In the genomic region with DNA sequence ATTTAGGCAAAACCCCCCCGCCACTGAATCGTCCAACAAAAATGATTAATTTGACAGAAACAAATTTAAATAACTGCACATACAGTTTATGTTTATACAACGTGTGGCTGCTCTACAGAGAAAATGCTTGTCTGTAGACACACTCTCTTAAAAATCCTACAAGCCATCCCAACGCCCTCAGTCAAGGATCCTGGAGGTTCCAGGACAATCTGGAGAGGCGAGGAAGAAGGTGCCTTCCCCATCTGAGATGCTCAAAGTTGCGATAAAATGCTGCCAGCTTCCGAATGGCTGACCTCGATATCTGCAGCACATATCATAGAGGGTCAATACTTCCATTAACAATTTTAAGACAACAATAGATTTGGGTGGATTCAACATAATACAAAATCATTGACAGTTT, we compare ENCODE assay signal across 13 cellular contexts.
"Had no signal": no experiment of that assay in that cellular context is flagged by ENCODE, and none has a peak within 500 bp of the region (broad histone marks: within the 10 kb centered on the region; RNA-seq: fewer than 3 reads in every experiment).

No MANE protein-coding gene starts in this region.

- ATAC-seq: activated T-helper 17 cell treated with anti-CD3 and anti-CD28 coated beads, Interleukin-2, amount 50 U/mL, for 72 hours; right cardiac atrium; stimulated activated effector memory CD8-positive, alpha-beta T cell treated with anti-CD3 and anti-CD28 coated beads, Interleukin-12 subunit alpha, Interleukin-12 subunit beta, amount 100 ng/mL, for 72 hours had no signal

- DNase-seq: activated CD4-positive, alpha-beta T cell treated with anti-CD3 and anti-CD28 coated beads, Interleukin-2, amount 50 U/mL, for 4 hours; activated CD4-positive, CD25-positive, alpha-beta regulatory T cell treated with anti-CD3 and anti-CD28 coated beads, Interleukin-2, amount 50 U/mL, for 72 hours; activated naive CD4-positive, alpha-beta T cell treated with anti-CD3 and anti-CD28 coated beads, Interleukin-2, amount 50 U/mL, for 16 hours; dermis blood vessel endothelial cell; hippocampal formation; right cardiac atrium; SW 1271; trophoblast cell had no signal

- H3K27me3 Mint-ChIP-seq: activated T-helper 17 cell treated with anti-CD3 and anti-CD28 coated beads, Interleukin-2, amount 50 U/mL, for 72 hours; progenitor cell of endocrine pancreas had no signal

- H3K4me3 Mint-ChIP-seq: activated T-helper 17 cell treated with anti-CD3 and anti-CD28 coated beads, Interleukin-2, amount 50 U/mL, for 72 hours; stimulated activated effector memory CD8-positive, alpha-beta T cell treated with anti-CD3 and anti-CD28 coated beads, Interleukin-12 subunit alpha, Interleukin-12 subunit beta, amount 100 ng/mL, for 72 hours; T-helper 2 cell treated with Interferon-gamma antibody and Interleukin-4, amounts not matched to agents 5 μg/mL and 100 μg/mL, for 36 hours had no signal

- H3K4me3 ChIP-seq: smooth muscle cell had no signal

- H3K4me2 ChIP-seq: smooth muscle cell had no signal

- H3K27ac Mint-ChIP-seq: activated T-helper 17 cell treated with anti-CD3 and anti-CD28 coated beads, Interleukin-2, amount 50 U/mL, for 72 hours; progenitor cell of endocrine pancreas; stimulated activated effector memory CD8-positive, alpha-beta T cell treated with anti-CD3 and anti-CD28 coated beads, Interleukin-12 subunit alpha, Interleukin-12 subunit beta, amount 100 ng/mL, for 72 hours; T-helper 2 cell treated with Interferon-gamma antibody and Interleukin-4, amounts not matched to agents 5 μg/mL and 100 μg/mL, for 36 hours had no signal

- H3K9me3 Mint-ChIP-seq: activated T-helper 17 cell treated with anti-CD3 and anti-CD28 coated beads, Interleukin-2, amount 50 U/mL, for 72 hours; stimulated activated effector memory CD8-positive, alpha-beta T cell treated with anti-CD3 and anti-CD28 coated beads, Interleukin-12 subunit alpha, Interleukin-12 subunit beta, amount 100 ng/mL, for 72 hours; T-helper 2 cell treated with Interferon-gamma antibody and Interleukin-4, amounts not matched to agents 5 μg/mL and 100 μg/mL, for 36 hours had no signal
